16 cellular contexts compared by ENCODE assay signal in the genomic region with DNA sequence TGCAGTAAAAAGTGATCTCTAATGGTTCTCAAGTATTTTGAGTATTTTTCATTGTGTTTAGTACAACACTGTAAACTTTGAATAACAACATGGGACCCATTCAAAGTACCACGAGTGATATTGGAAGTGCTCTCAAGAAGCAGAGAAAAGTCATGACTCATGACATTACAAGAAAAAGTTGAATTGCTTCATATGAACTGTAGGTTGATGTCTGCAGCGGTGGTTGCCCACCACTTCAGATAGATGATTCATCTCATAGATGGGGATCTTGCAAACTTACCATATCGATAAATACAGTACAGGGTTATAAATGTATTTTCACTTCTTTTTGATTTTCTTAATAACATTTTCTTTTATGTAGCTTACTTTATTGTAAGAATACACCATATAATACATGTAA. TPM values are rescaled to one million over a fixed set of nuclear protein-coding genes. Genes with fewer than 3 reads are reported as not detected.
DNase-seq lines count a peak whose midpoint lies in the region; ATAC-seq and TF ChIP-seq lines count a peak whose summit lies in the region.
"Had no signal": no experiment of that assay in that cellular context is flagged by ENCODE, and none has a peak within 500 bp of the region (broad histone marks: within the 10 kb centered on the region; RNA-seq: fewer than 3 reads in every experiment).

No MANE protein-coding gene starts in this region.

- H3K27ac Mint-ChIP-seq in natural killer cell treated with Interleukin-12 subunit alpha and Interleukin-12 subunit beta and Interleukin-15 and Interleukin-18, amount 100 ng/mL, for 72 hours: peak overlapping the region; percentile 97
- H3K27ac Mint-ChIP-seq in natural killer cell: no peak overlapping the region
- H3K27ac Mint-ChIP-seq: WTC11 had no signal

- peaks cover 6% of the 10 kb centered on the region for H3K9me3 Mint-ChIP-seq in natural killer cell treated with Interleukin-12 subunit alpha and Interleukin-12 subunit beta and Interleukin-15 and Interleukin-18, amount 100 ng/mL, for 72 hours
- no peaks in the 10 kb centered on the region for H3K9me3 Mint-ChIP-seq in natural killer cell
- H3K9me3 Mint-ChIP-seq: WTC11 had no signal

- H3K27me3 ChIP-seq in OCI-LY3 (ENCODE audit: low read depth, low read length): no peaks in the 10 kb centered on the region
- H3K27me3 ChIP-seq in heart right ventricle: no peaks in the 10 kb centered on the region

- ATAC-seq in natural killer cell treated with Interleukin-12 subunit alpha and Interleukin-12 subunit beta and Interleukin-15 and Interleukin-18, amount 100 ng/mL, for 72 hours: peak; percentile 71 to 80
- ATAC-seq in natural killer cell: no peak
- ATAC-seq in heart right ventricle: no peak
- ATAC-seq in GM19324 (IDR thresholded peaks at IDR 0.05; ENCODE audit: low FRiP score, unreplicated experiment): no peak
- ATAC-seq: left colon, WTC11 had no signal

- H3K9me3 ChIP-seq in OCI-LY3 (ENCODE audit: insufficient read depth, low read length) (no peaks in the 10 kb centered on the region), heart right ventricle (no peaks in the 10 kb centered on the region)

- H3K4me1 Mint-ChIP-seq in natural killer cell treated with Interleukin-12 subunit alpha and Interleukin-12 subunit beta and Interleukin-15 and Interleukin-18, amount 100 ng/mL, for 72 hours (ENCODE audit: low read depth in 2 of 2): peaks cover 71 to 82% of the 10 kb centered on the region in 2 donors
- peaks cover 0 to 10% of the 10 kb centered on the region in 2 donors for H3K4me1 Mint-ChIP-seq in natural killer cell

- H3K36me3 ChIP-seq in OCI-LY3 (replicated peaks; ENCODE audit: low read depth, low read length) (peaks cover 4% of the 10 kb centered on the region), heart right ventricle (no peaks in the 10 kb centered on the region)

- H3K4me3 Mint-ChIP-seq in natural killer cell treated with Interleukin-12 subunit alpha and Interleukin-12 subunit beta and Interleukin-15 and Interleukin-18, amount 100 ng/mL, for 72 hours: peak overlapping the region; percentile 68
- no peak overlapping the region for H3K4me3 Mint-ChIP-seq in natural killer cell
- H3K4me3 Mint-ChIP-seq: WTC11 had no signal

- DNase-seq in natural killer cell treated with Interleukin-12 subunit alpha and Interleukin-12 subunit beta and Interleukin-15 and Interleukin-18, amount 100 ng/mL, for 72 hours (ENCODE audit: low spot score): no peak
- DNase-seq in natural killer cell: no peak
- peak; percentile 65 for DNase-seq in choroid plexus epithelial cell (ENCODE audit: low read depth)
- no peak for DNase-seq in heart right ventricle
- no peak for DNase-seq in NCI-H1417 treated with DMSO at 0.1 percent for 48 hours (lab: John Stamatoyannopoulos, UW)
- no peak for DNase-seq in effector CD8-positive, alpha-beta T cell (lab: John Stamatoyannopoulos, UW)
- DNase-seq: central memory CD4-positive, alpha-beta T cell; left colon; NCI-H2029 treated with DMSO at 0.1 percent for 48 hours; NCI-H69; stimulated activated naive CD4-positive, alpha-beta T cell; SW 1271 had no signal

- H3K4me3 ChIP-seq in OCI-LY3 (ENCODE audit: low read length): no peak overlapping the region
- H3K4me3 ChIP-seq in choroid plexus epithelial cell (ENCODE audit: low read depth, low read length): no peak overlapping the region
- H3K4me3 ChIP-seq in heart right ventricle: no peak overlapping the region

- H3K4me2 ChIP-seq in OCI-LY3 (ENCODE audit: low read length): peak overlapping the region; percentile 25; the same call in 1 of the 2 replicates

- no peaks in the 10 kb centered on the region for H4K20me1 ChIP-seq in OCI-LY3 (ENCODE audit: insufficient read depth, low read length)

- H3K27ac ChIP-seq in OCI-LY3 (ENCODE audit: low read length): peak overlapping the region; percentile 84
- no peak overlapping the region for H3K27ac ChIP-seq in heart right ventricle

- H3K79me2 ChIP-seq in OCI-LY3 (ENCODE audit: low read length): peaks cover 73% of the 10 kb centered on the region

- TF ChIP-seq CTCF in natural killer cell (IDR thresholded peaks at IDR 0.05): no peak
- TF ChIP-seq CTCF in OCI-LY3 (IDR thresholded peaks at IDR 0.05; ENCODE audit: low read depth, low read length): no peak
- TF ChIP-seq CTCF in choroid plexus epithelial cell (conservative IDR thresholded peaks at IDR 0.05; ENCODE audit: low read depth, low read length): no peak
- no peak for TF ChIP-seq CTCF in heart right ventricle (IDR thresholded peaks at IDR 0.05)

- no peaks in the 10 kb centered on the region for H3K27me3 Mint-ChIP-seq in natural killer cell treated with Interleukin-12 subunit alpha and Interleukin-12 subunit beta and Interleukin-15 and Interleukin-18, amount 100 ng/mL, for 72 hours
- H3K27me3 Mint-ChIP-seq in natural killer cell (ENCODE audit: low read depth in 2 of 2): no peaks in the 10 kb centered on the region

- H3K4me1 ChIP-seq in OCI-LY3 (ENCODE audit: low read length) (peaks cover 96% of the 10 kb centered on the region), heart right ventricle (peaks cover 0 to 61% (median 21%) of the 10 kb centered on the region in 9 donors)

- no peak overlapping the region for H3K9ac ChIP-seq in OCI-LY3 (ENCODE audit: low read length)

- intact Hi-C loops in natural killer cell (cut with micrococcal nuclease): no loop called here
- intact Hi-C loops in heart right ventricle (cut with DNase I): loop anchor here in 1 of 10 donors (5.0 kb wide), 1 partner anchor 33 kb away; a partner anchor contains a TSS

- 85 to 92% methylated on average over 3 of the region's 3 CpGs for WGBS in heart right ventricle, 2 donors

- H2AFZ ChIP-seq in OCI-LY3 (ENCODE audit: low read depth, low read length): no peak overlapping the region

- peaks cover 20% of the 10 kb centered on the region for H3K36me3 Mint-ChIP-seq in natural killer cell treated with Interleukin-12 subunit alpha and Interleukin-12 subunit beta and Interleukin-15 and Interleukin-18, amount 100 ng/mL, for 72 hours
- no peaks in the 10 kb centered on the region for H3K36me3 Mint-ChIP-seq in natural killer cell
- H3K36me3 Mint-ChIP-seq: WTC11 had no signal

RNA-seq across cellular contexts. Expression of a gene that starts 34.0 kb away (rescaled TPM):
- 100 to 1,000 TPM in 1 of 2 donors, 10 to 100 TPM in 1; 56.4 to 111 TPM for total RNA-seq in natural killer cell treated with Interleukin-12 subunit alpha and Interleukin-12 subunit beta and Interleukin-15 and Interleukin-18, amount 100 ng/mL, for 72 hours
- total RNA-seq in natural killer cell (1 to 10 TPM; 1.3 to 6.2 (median 3.1) TPM), heart right ventricle (10 to 100 TPM in 3 of 10 donors, 1 to 10 TPM in 7; 5.1 to 13.0 (median 9.3) TPM)
- 1 to 10 TPM; 4.2 to 4.9 TPM for polyA plus RNA-seq in heart right ventricle
- total RNA-seq: RPMI7951 had no signal

Comparison
In these comparisons a context has a peak if more than half of its experiments do, and no peak if none do; other contexts are left out.
1. ATAC-seq: peak in natural killer cell treated with Interleukin-12 subunit alpha and Interleukin-12 subunit beta and Interleukin-15 and Interleukin-18, amount 100 ng/mL, for 72 hours (2 of 2); none in natural killer cell (0 of 3), heart right ventricle (0 of 8) and GM19324 (single experiment).
2. H3K27ac Mint-ChIP-seq: peak in natural killer cell treated with Interleukin-12 subunit alpha and Interleukin-12 subunit beta and Interleukin-15 and Interleukin-18, amount 100 ng/mL, for 72 hours (2 of 2); none in natural killer cell (0 of 2).
3. RNA of a gene that starts 34.0 kb away (total RNA-seq): 56.4 to 111 TPM in natural killer cell treated with Interleukin-12 subunit alpha and Interleukin-12 subunit beta and Interleukin-15 and Interleukin-18, amount 100 ng/mL, for 72 hours; 5.1 to 13.0 TPM in heart right ventricle and 1.3 to 6.2 TPM in natural killer cell; every median in the first group is over 4 times any median in the second.